Comparison of ENCODE assay signal across 1 cellular context in genomic region chr18:49045585-49045984, GRCh38.
A peak's percentile ranks its signal among the peaks of the same experiment; 100 is the strongest.
TF ChIP-seq lines count a peak whose summit lies in the region.

No MANE protein-coding gene starts in this region.

TF ChIP-seq in H1, 55 proteins besides CTCF, POLR2A, EP300 and RAD21:
- TF ChIP-seq KDM1A (IDR thresholded peaks at IDR 0.05; ENCODE audit: borderline replicate concordance, low read length): no peak
- TF ChIP-seq TBP (IDR thresholded peaks at IDR 0.05; ENCODE audit: low read depth, low read length): 0 out of 2 replicates have a peak, but pooled peaks have one; percentile 16
- TF ChIP-seq PHF8 (conservative IDR thresholded peaks at IDR 0.05; ENCODE audit: low read depth, low read length): no peak
